In genomic region chr1:204348197-204348596, GRCh38 we compare ENCODE assay signal across 17 cellular contexts. TPM values are rescaled to one million over a fixed set of nuclear protein-coding genes. Genes with fewer than 3 reads are reported as not detected.
A peak's percentile ranks its signal among the peaks of the same experiment; 100 is the strongest.
DNase-seq lines count a peak whose midpoint lies in the region; ATAC-seq and TF ChIP-seq lines count a peak whose summit lies in the region.
"Had no signal": no experiment of that assay in that cellular context is flagged by ENCODE, and none has a peak within 500 bp of the region (broad histone marks: within the 10 kb centered on the region; RNA-seq: fewer than 3 reads in every experiment).

No MANE protein-coding gene starts in this region.

- peaks cover 2% of the 10 kb centered on the region for H3K79me2 ChIP-seq in parathyroid adenoma
- H3K79me2 ChIP-seq in PC-3 (ENCODE audit: low read length): peaks cover 46% of the 10 kb centered on the region; the same call in 1 of the 2 replicates

- peak overlapping the region; percentile 51 for H3K4me2 ChIP-seq in parathyroid adenoma (ENCODE audit: low read length)
- H3K4me2 ChIP-seq in PC-3 (ENCODE audit: low read length): no peak overlapping the region
- H3K4me2 ChIP-seq: PC-9 had no signal

- no TSS peak for BruUV-seq in PC-3 (replicated peaks; lab: Mats Ljungman, UMichigan)

- no peak for TF ChIP-seq POLR2A in heart left ventricle (IDR thresholded peaks at IDR 0.05)
- TF ChIP-seq POLR2A in uterus (IDR thresholded peaks at IDR 0.05): no peak

- H3K9ac ChIP-seq in liver (ENCODE audit: low read depth in 1 of 2, low read length in 2 of 2) (no peak overlapping the region), parathyroid adenoma (no peak overlapping the region), PC-3 (ENCODE audit: low read length) (no peak overlapping the region)

- H3K4me3 ChIP-seq in heart left ventricle: no peak overlapping the region
- H3K4me3 ChIP-seq in liver (ENCODE audit: low read depth in 1 of 3, low read length in 3 of 3): no peak overlapping the region
- no peak overlapping the region for H3K4me3 ChIP-seq in parathyroid adenoma (ENCODE audit: low read depth, low read length)
- H3K4me3 ChIP-seq in uterus: no peak overlapping the region
- no peak overlapping the region for H3K4me3 ChIP-seq in PC-3 (ENCODE audit: low read length)
- H3K4me3 ChIP-seq: MG63, PC-9 had no signal

- CTCF ChIA-PET in PC-3 (lab: Charles Lee): no interaction called here

- H2AFZ ChIP-seq in parathyroid adenoma (peak overlapping the region; percentile 66), PC-3 (ENCODE audit: low read length) (no peak overlapping the region)
- H2AFZ ChIP-seq: PC-9 had no signal

- intact Hi-C loops in heart left ventricle (cut with DNase I) (loop anchor here in 3 of 10 donors (5.0 to 10.0 kb wide), 4 partner anchors 36 to 91 kb away; no protein-coding TSS in a partner anchor), left ventricle myocardium superior (cut with micrococcal nuclease) (no loop called here), uterus (cut with DNase I; ENCODE audit: low total_unique reads) (no loop called here), PC-3 (cut with micrococcal nuclease) (no loop called here)

- no peak for DNase-seq in heart left ventricle
- no peak for DNase-seq in left ventricle myocardium superior
- DNase-seq in uterus: no peak
- DNase-seq in AG20443 (ENCODE audit: low spot score): no peak
- no peak for DNase-seq in PC-3
- no peak for DNase-seq in activated gamma-delta T cell treated with Interleukin-2 at 50 U/mL for 16 hours
- DNase-seq: activated CD4-positive, alpha-beta T cell treated with anti-CD3 and anti-CD28 coated beads, Interleukin-2, amount 50 U/mL, for 4 hours; activated naive CD8-positive, alpha-beta T cell treated with anti-CD3 and anti-CD28 coated beads, Interleukin-2, amount 10 ng/mL, durations not matched to agents 7 days and 5 days; activated T-cell treated with anti-CD3 and anti-CD28 coated beads, Interleukin-2, amount 50 U/mL, for 48 hours; CD8-positive, alpha-beta T cell; effector memory CD8-positive, alpha-beta T cell; MG63; NCI-H1930; NCI-H524 treated with DMSO at 0.1 percent for 48 hours; PC-9 had no signal

- TF ChIP-seq CTCF in heart left ventricle (IDR thresholded peaks at IDR 0.05) (no peak), liver (IDR thresholded peaks at IDR 0.05; ENCODE audit: low read depth, low read length, missing input control) (no peak), parathyroid adenoma (IDR thresholded peaks at IDR 0.05) (no peak), uterus (IDR thresholded peaks at IDR 0.05) (no peak), PC-3 (conservative IDR thresholded peaks at IDR 0.05; ENCODE audit: low read depth, low read length) (no peak)

- TF ChIP-seq RAD21 in liver (IDR thresholded peaks at IDR 0.05): no peak

- H3K4me1 ChIP-seq in heart left ventricle: peaks cover 0 to 37% (median 25%) of the 10 kb centered on the region in 12 donors
- H3K4me1 ChIP-seq in liver (ENCODE audit: control insufficient read depth in 4 of 4, insufficient read depth in 4 of 4, low read length in 3 of 4): peaks cover 0 to 2% (median 0%) of the 10 kb centered on the region in 4 donors
- H3K4me1 ChIP-seq in parathyroid adenoma: peaks cover 18% of the 10 kb centered on the region
- peaks cover 0 to 27% of the 10 kb centered on the region in 2 donors for H3K4me1 ChIP-seq in uterus
- H3K4me1 ChIP-seq in PC-3 (ENCODE audit: insufficient read depth, low read length): no peaks in the 10 kb centered on the region

- ATAC-seq in heart left ventricle (no peak), left ventricle myocardium superior (no peak), PC-3 (no peak)
- ATAC-seq: CD8-positive, alpha-beta T cell; effector memory CD8-positive, alpha-beta T cell had no signal

- no peaks in the 10 kb centered on the region for H3K9me2 ChIP-seq in PC-3 (replicated peaks; ENCODE audit: low read length)

- H3K27me3 ChIP-seq in heart left ventricle (peaks cover 0 to 3% (median 0%) of the 10 kb centered on the region in 9 donors), liver (ENCODE audit: control insufficient read depth in 4 of 4, insufficient read depth in 4 of 4, low read length in 3 of 4) (no peaks in the 10 kb centered on the region), parathyroid adenoma (ENCODE audit: control insufficient read depth, insufficient read depth, low read length) (no peaks in the 10 kb centered on the region), uterus (no peaks in the 10 kb centered on the region), PC-3 (ENCODE audit: low read length) (no peaks in the 10 kb centered on the region)
- H3K27me3 ChIP-seq: MG63 had no signal

- H3K36me3 ChIP-seq in heart left ventricle (no peaks in the 10 kb centered on the region), liver (ENCODE audit: control insufficient read depth in 4 of 4, insufficient read depth in 3 of 4, low read depth in 1 of 4, low read length in 3 of 4) (no peaks in the 10 kb centered on the region), parathyroid adenoma (ENCODE audit: control insufficient read depth, insufficient read depth, low read length) (no peaks in the 10 kb centered on the region), uterus (no peaks in the 10 kb centered on the region), PC-3 (ENCODE audit: low read depth, low read length) (peaks cover 5% of the 10 kb centered on the region; the same call in 1 of the 2 replicates)
- H3K36me3 ChIP-seq: MG63 had no signal

- H3F3A ChIP-seq in PC-3 (ENCODE audit: low read length, unreplicated experiment): no peaks in the 10 kb centered on the region

- POLR2A ChIA-PET in PC-3 (lab: Charles Lee; ENCODE audit: unreplicated experiment): no interaction called here

- H4K20me1 ChIP-seq in PC-3 (ENCODE audit: low read length): no peaks in the 10 kb centered on the region

- WGBS in heart left ventricle, 4 donors: 54 to 67% (median 62%) methylated on average over 6 of the region's 6 CpGs
- WGBS in liver: 73% methylated on average over 6 of the region's 6 CpGs

- H3K27ac ChIP-seq in heart left ventricle: peak overlapping the region in 11 of 12 donors; percentile 9 to 86 (median 73)
- H3K27ac ChIP-seq in liver (ENCODE audit: low read depth in 1 of 2, low read length in 2 of 2): no peak overlapping the region
- H3K27ac ChIP-seq in parathyroid adenoma: peak overlapping the region; percentile 51
- H3K27ac ChIP-seq in uterus: peak overlapping the region; percentile 60 to 81
- no peak overlapping the region for H3K27ac ChIP-seq in PC-3 (ENCODE audit: low read length)
- H3K27ac ChIP-seq: PC-9 had no signal

- H3K9me3 ChIP-seq in heart left ventricle (no peaks in the 10 kb centered on the region), liver (ENCODE audit: control insufficient read depth in 4 of 4, low read length in 3 of 4) (no peaks in the 10 kb centered on the region), parathyroid adenoma (ENCODE audit: control insufficient read depth, low read length) (no peaks in the 10 kb centered on the region), uterus (no peaks in the 10 kb centered on the region), PC-3 (ENCODE audit: low read length) (no peaks in the 10 kb centered on the region)
- H3K9me3 ChIP-seq: MG63 had no signal

TF ChIP-seq in liver, 16 proteins besides CTCF, POLR2A, EP300 and RAD21:
- no peak for TF ChIP-seq YY1 (IDR thresholded peaks at IDR 0.05)
- TF ChIP-seq RXRA (IDR thresholded peaks at IDR 0.05): no peak
- peak in 1 of 2 donors; percentile 37 for TF ChIP-seq HNF4A (conservative IDR thresholded peaks at IDR 0.05)
- TF ChIP-seq HNF4G (IDR thresholded peaks at IDR 0.05): peak; percentile 34
- no peak for TF ChIP-seq ATF3 (IDR thresholded peaks at IDR 0.05)
- TF ChIP-seq MAX (IDR thresholded peaks at IDR 0.05): no peak

RNA-seq across cellular contexts. Expression of gene PLEKHA6, which starts 11.5 kb away (rescaled TPM):
- total RNA-seq in heart left ventricle (10 to 100 TPM in 7 of 9 donors, 1 to 10 TPM in 2; 9.1 to 33.2 (median 20.1) TPM), left ventricle myocardium superior (21.6 TPM), liver (10 to 100 TPM in 1 of 2 donors, 1 to 10 TPM in 1; 5.3 to 12.8 TPM), uterus (10 to 100 TPM in 1 of 4 donors, 1 to 10 TPM in 3; 5.9 to 13.6 (median 8.4) TPM), PC-3 (2014; rRNA removed) (53.8 and 64.3 TPM in 2 replicates)
- polyA plus RNA-seq in heart left ventricle (10 to 100 TPM in 1 of 2 donors, 1 to 10 TPM in 1; 5.2 to 12.8 TPM), liver (1 to 10 TPM; 6.7 to 8.5 TPM)

Comparison
In these comparisons a context has a peak if more than half of its experiments do, and no peak if none do; other contexts are left out.
1. H3K27ac ChIP-seq: peak in heart left ventricle (11 of 12), parathyroid adenoma (single experiment) and uterus (2 of 2); none in liver (0 of 2) and PC-3 (single experiment).